In the genomic region with DNA sequence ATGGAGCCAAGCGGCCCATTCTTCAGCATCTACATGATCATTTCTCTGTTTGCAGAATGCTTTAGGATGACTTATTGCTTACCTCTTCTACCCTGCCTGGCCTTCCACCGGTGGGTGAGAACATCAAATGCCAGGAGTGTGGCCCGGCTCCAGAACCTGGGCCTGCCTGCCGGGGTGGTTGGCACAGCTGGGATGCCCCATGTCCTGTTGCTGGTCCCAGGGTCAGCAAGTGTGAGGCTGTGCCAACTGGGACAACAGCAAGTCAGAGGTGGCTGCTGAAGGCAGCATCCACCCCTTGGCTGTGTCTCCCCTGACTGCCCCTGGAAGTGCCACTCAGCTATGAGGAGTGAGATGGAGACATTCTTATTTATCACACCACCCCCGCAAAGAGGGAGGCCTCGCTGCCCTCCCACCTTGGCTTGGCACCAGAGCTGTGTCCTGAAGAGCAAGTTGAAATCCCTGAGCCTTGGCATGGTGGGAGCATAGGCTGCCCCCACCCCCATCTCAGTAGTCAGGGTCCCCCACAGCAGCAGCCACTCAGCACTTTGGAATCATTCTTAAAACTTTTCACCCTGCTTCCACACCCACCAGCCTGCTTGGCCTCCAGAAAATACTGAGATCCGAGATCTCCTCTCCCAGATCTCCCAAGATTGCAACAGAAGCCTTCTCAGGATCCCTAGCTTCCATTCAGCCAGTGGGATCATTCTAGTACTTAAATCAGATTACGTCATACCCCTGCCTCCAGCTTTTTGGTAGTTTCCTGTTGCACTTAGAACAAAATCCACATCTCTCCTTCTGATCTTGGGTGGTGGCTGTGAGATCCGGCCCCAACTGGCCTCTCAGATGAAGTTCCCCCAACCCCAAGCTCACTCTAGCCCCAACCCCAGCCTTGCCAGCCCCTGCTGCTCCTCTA, we compare ENCODE assay signal across 9 cellular contexts.
DNase-seq lines count a peak whose midpoint lies in the region; ATAC-seq and TF ChIP-seq lines count a peak whose summit lies in the region.
"Had no signal": no experiment of that assay in that cellular context is flagged by ENCODE, and none has a peak within 500 bp of the region (broad histone marks: within the 10 kb centered on the region; RNA-seq: fewer than 3 reads in every experiment).

No MANE protein-coding gene starts in this region.

- H3K4me1 Mint-ChIP-seq in brain = peaks cover 45% of the 10 kb centered on the region
- H3K4me1 Mint-ChIP-seq in Calu3 (ENCODE audit: low read depth, unreplicated experiment) = peaks cover 5% of the 10 kb centered on the region

- TF ChIP-seq CTCF in AG04450 (IDR thresholded peaks at IDR 0.05; ENCODE audit: low read depth, low read length) (no peak), brain (conservative IDR thresholded peaks at IDR 0.05) (no peak), lower lobe of right lung (IDR thresholded peaks at IDR 0.05) (no peak), Calu3 (IDR thresholded peaks at IDR 0.05; ENCODE audit: unreplicated experiment) (no peak)

- H3K27me3 ChIP-seq in AG04450 (ENCODE audit: control insufficient read depth, insufficient read depth, low read length) = no peaks in the 10 kb centered on the region
- H3K27me3 ChIP-seq in lower lobe of right lung (ENCODE audit: low read depth) = no peaks in the 10 kb centered on the region

- H3K27ac ChIP-seq in AG04450 (ENCODE audit: low read depth, low read length) = peak overlapping the region; percentile 75
- peak overlapping the region; percentile 60 for H3K27ac ChIP-seq in lower lobe of right lung

- H3K36me3 ChIP-seq in lower lobe of right lung = peaks cover 38% of the 10 kb centered on the region

- intact Hi-C loops in lower lobe of right lung (cut with DNase I) (no loop called here), Calu3 (cut with micrococcal nuclease; ENCODE audit: unreplicated experiment) (no loop called here)

- ATAC-seq in lower lobe of right lung (peak; percentile 20 to 40), HG03342 (IDR thresholded peaks at IDR 0.05; ENCODE audit: unreplicated experiment) (no peak)

- CTCF ChIA-PET in AG04450 (lab: Charles Lee) (interaction anchor here (0.9 to 1.4 kb wide), 2 partner anchors 129 to 164 kb away, joined by 3 to 4 read pairs; no protein-coding TSS in a partner anchor), Calu3 (lab: Charles Lee) (interaction anchor here (0.6 to 0.7 kb wide), 2 partner anchors 15 to 34 kb away, joined by 3 to 4 read pairs; no protein-coding TSS in a partner anchor)

- H3K4me3 Mint-ChIP-seq in brain (peak overlapping the region in 1 of 5 experiments; percentile 34), Calu3 (ENCODE audit: low read depth, unreplicated experiment) (no peak overlapping the region)

- H3K36me3 Mint-ChIP-seq in brain (peaks cover 56% of the 10 kb centered on the region), Calu3 (ENCODE audit: insufficient read depth, unreplicated experiment) (peaks cover 20% of the 10 kb centered on the region)

- peaks cover 40% of the 10 kb centered on the region for H3K4me1 ChIP-seq in lower lobe of right lung

- DNase-seq in AG04450 (ENCODE audit: low read depth, low spot score) (no peak), lower lobe of right lung (no peak), Calu3 (no peak), HuH-7.5 (ENCODE audit: low spot score) (no peak)
- DNase-seq in Jurkat, Clone E6-1 (ENCODE audit: low read depth, low spot score) = peak; percentile 54
- no peak for DNase-seq in stimulated activated CD4-positive, alpha-beta T cell treated with anti-CD3 and anti-CD28 coated beads, Interleukin-2, amount 100 ng/mL, for 48 hours
- DNase-seq: retina had no signal

- H3K27ac Mint-ChIP-seq in brain = peak overlapping the region in 4 of 5 experiments; percentile 68 to 94 (median 86)
- H3K27ac Mint-ChIP-seq in Calu3 (ENCODE audit: unreplicated experiment) = no peak overlapping the region

- H3K9me3 ChIP-seq in AG04450 (ENCODE audit: control insufficient read depth, insufficient read depth, low read length) = no peaks in the 10 kb centered on the region; the same call in 1 of the 2 replicates
- no peaks in the 10 kb centered on the region for H3K9me3 ChIP-seq in lower lobe of right lung

- H3K27me3 Mint-ChIP-seq in brain (no peaks in the 10 kb centered on the region), Calu3 (ENCODE audit: unreplicated experiment) (no peaks in the 10 kb centered on the region)

- BruUV-seq in Calu3 (replicated peaks; lab: Mats Ljungman, UMichigan) = no TSS peak

- no peak overlapping the region for H3K4me3 ChIP-seq in AG04450 (ENCODE audit: low read depth, low read length)
- no peak overlapping the region for H3K4me3 ChIP-seq in Jurkat, Clone E6-1 (ENCODE audit: low read length)
- H3K4me3 ChIP-seq in lower lobe of right lung = no peak overlapping the region

- POLR2A ChIA-PET in AG04450 (lab: Yijun Ruan, JAX) = interaction anchor here (1.1 kb wide), 1 partner anchor 24 kb away, joined by 4 read pairs; no protein-coding TSS in a partner anchor

- H3K9me3 Mint-ChIP-seq in brain (peaks cover 0 to 3% (median 0%) of the 10 kb centered on the region in 5 experiments), Calu3 (ENCODE audit: low read depth, unreplicated experiment) (no peaks in the 10 kb centered on the region)
